Comparison of ENCODE assay signal across 8 cellular contexts in genomic region chr16:11104168-11105037, GRCh38.
DNase-seq lines count a peak whose midpoint lies in the region; ATAC-seq, FAIRE-seq and TF ChIP-seq lines count a peak whose summit lies in the region.

No MANE protein-coding gene starts in this region.

- H3K79me2 ChIP-seq in Loucy (ENCODE audit: insufficient read depth, low read length), result no peaks in the 10 kb centered on the region
- H3K79me2 ChIP-seq in hepatocyte, result no peaks in the 10 kb centered on the region

- no peaks in the 10 kb centered on the region for H3K9me3 Mint-ChIP-seq in activated naive CD4-positive, alpha-beta T cell treated with anti-CD3 and anti-CD28 coated beads for 36 hours
- no peaks in the 10 kb centered on the region for H3K9me3 Mint-ChIP-seq in naive thymus-derived CD8-positive, alpha-beta T cell

- intact Hi-C loops in activated naive CD4-positive, alpha-beta T cell treated with anti-CD3 and anti-CD28 coated beads for 36 hours (cut with micrococcal nuclease), result loop anchor here (1.0 kb wide), 5 partner anchors 9 to 121 kb away; no protein-coding TSS in a partner anchor

- H3K4me2 ChIP-seq in Loucy (ENCODE audit: low read depth, low read length, poor library complexity, severe bottlenecking) (peak overlapping the region; percentile 27), hepatocyte (peak overlapping the region; percentile 44)

- TF ChIP-seq EP300 in upper lobe of left lung (IDR thresholded peaks at IDR 0.05), result no peak

- no peaks in the 10 kb centered on the region for H3K36me3 Mint-ChIP-seq in activated naive CD4-positive, alpha-beta T cell treated with anti-CD3 and anti-CD28 coated beads for 36 hours (ENCODE audit: low read depth)
- peaks cover 0 to 11% (median 6%) of the 10 kb centered on the region in 3 donors for H3K36me3 Mint-ChIP-seq in naive thymus-derived CD8-positive, alpha-beta T cell

- H3F3A ChIP-seq in Loucy (ENCODE audit: low read depth), result peaks cover 2% of the 10 kb centered on the region; the same call in 1 of the 2 replicates

- H3K9me3 ChIP-seq in Loucy (ENCODE audit: insufficient read depth, low read depth, low read length), result no peaks in the 10 kb centered on the region
- no peaks in the 10 kb centered on the region for H3K9me3 ChIP-seq in hepatocyte (ENCODE audit: low read depth)
- H3K9me3 ChIP-seq in upper lobe of left lung, result no peaks in the 10 kb centered on the region

- peaks cover 57% of the 10 kb centered on the region for H3K4me1 ChIP-seq in Loucy (ENCODE audit: insufficient read depth, low read length, poor library complexity, severe bottlenecking)
- peaks cover 46% of the 10 kb centered on the region for H3K4me1 ChIP-seq in hepatocyte (ENCODE audit: insufficient read depth)
- H3K4me1 ChIP-seq in upper lobe of left lung, result peaks cover 39 to 72% (median 56%) of the 10 kb centered on the region in 4 donors

- H3K27me3 ChIP-seq in Loucy (ENCODE audit: insufficient read depth, low read length, poor library complexity, severe bottlenecking) (no peaks in the 10 kb centered on the region), hepatocyte (no peaks in the 10 kb centered on the region), upper lobe of left lung (no peaks in the 10 kb centered on the region)

- CTCF ChIA-PET in activated naive CD4-positive, alpha-beta T cell treated with anti-CD3 and anti-CD28 coated beads for 36 hours (lab: Charles Lee), result interaction anchor here (0.9 to 2.1 kb wide), 6 partner anchors 9 to 151 kb away, joined by 3 to 14 read pairs (median 8); partner anchors contain the start of gene SOCS1

- TF ChIP-seq POLR2A in upper lobe of left lung (IDR thresholded peaks at IDR 0.05) (no peak), GM12892 (IDR thresholded peaks at IDR 0.05; ENCODE audit: low read depth, low read length) (no peak)

- no peak overlapping the region for H3K4me3 Mint-ChIP-seq in activated naive CD4-positive, alpha-beta T cell treated with anti-CD3 and anti-CD28 coated beads for 36 hours
- no peak overlapping the region for H3K4me3 Mint-ChIP-seq in naive thymus-derived CD8-positive, alpha-beta T cell

- peaks cover 47% of the 10 kb centered on the region for H3K4me1 Mint-ChIP-seq in activated naive CD4-positive, alpha-beta T cell treated with anti-CD3 and anti-CD28 coated beads for 36 hours (ENCODE audit: low read depth)
- peaks cover 13 to 39% (median 27%) of the 10 kb centered on the region in 4 donors for H3K4me1 Mint-ChIP-seq in naive thymus-derived CD8-positive, alpha-beta T cell

- no peaks in the 10 kb centered on the region for H3K36me3 ChIP-seq in Loucy (ENCODE audit: insufficient read depth, low read length)
- H3K36me3 ChIP-seq in hepatocyte (replicated peaks; ENCODE audit: insufficient read depth, low read depth), result no peaks in the 10 kb centered on the region
- no peaks in the 10 kb centered on the region for H3K36me3 ChIP-seq in upper lobe of left lung

- H3K27ac Mint-ChIP-seq in activated naive CD4-positive, alpha-beta T cell treated with anti-CD3 and anti-CD28 coated beads for 36 hours, result peak overlapping the region; percentile 84
- H3K27ac Mint-ChIP-seq in naive thymus-derived CD8-positive, alpha-beta T cell, result peak overlapping the region in 4 of 10 donors; percentile 46 to 86 (median 66)

- 68% methylated on average over 4 of the region's 4 CpGs for WGBS in hepatocyte (ENCODE audit: low lambda C conversion rate, missing lambda C conversion rate)
- WGBS in upper lobe of left lung, 2 donors, result 42 to 60% methylated on average over 3 to 4 of the region's 4 CpGs

- H3K9ac ChIP-seq in Loucy (ENCODE audit: low read depth, low read length, poor library complexity, severe bottlenecking), result no peak overlapping the region

- DNase-seq in activated naive CD4-positive, alpha-beta T cell treated with anti-CD3 and anti-CD28 coated beads for 36 hours, result no peak
- DNase-seq in activated naive CD4-positive, alpha-beta T cell treated with Interleukin-2 at 50 U/mL for 16 hours, result no peak
- DNase-seq in hepatocyte (ENCODE audit: low spot score) (no peak), upper lobe of left lung (no peak), GM12892 (ENCODE audit: insufficient read length) (no peak)
- no peak for DNase-seq in naive thymus-derived CD8-positive, alpha-beta T cell
- DNase-seq in activated CD4-positive, CD25-positive, alpha-beta regulatory T cell treated with anti-CD3 and anti-CD28 coated beads, Interleukin-2, amount 50 U/mL, for 72 hours, result no peak

- H2AFZ ChIP-seq in Loucy (ENCODE audit: low read length), result no peak overlapping the region
- no peak overlapping the region for H2AFZ ChIP-seq in hepatocyte

- H3K9me2 ChIP-seq in Loucy (replicated peaks; ENCODE audit: low read depth, low read length) (no peaks in the 10 kb centered on the region), hepatocyte (replicated peaks; ENCODE audit: insufficient read depth) (no peaks in the 10 kb centered on the region)

- no peaks in the 10 kb centered on the region for H3K27me3 Mint-ChIP-seq in activated naive CD4-positive, alpha-beta T cell treated with anti-CD3 and anti-CD28 coated beads for 36 hours (ENCODE audit: low read depth)
- no peaks in the 10 kb centered on the region for H3K27me3 Mint-ChIP-seq in naive thymus-derived CD8-positive, alpha-beta T cell

- H4K20me1 ChIP-seq in Loucy (ENCODE audit: insufficient read depth, low read length, poor library complexity, severe bottlenecking) (no peaks in the 10 kb centered on the region), hepatocyte (ENCODE audit: insufficient read depth, poor library complexity, severe bottlenecking) (no peaks in the 10 kb centered on the region)

- POLR2A ChIA-PET in naive thymus-derived CD8-positive, alpha-beta T cell (lab: Charles Lee), result interaction anchor here (1.0 kb wide), 1 partner anchor 10 kb away, joined by 3 read pairs; no protein-coding TSS in a partner anchor

- no peak for TF ChIP-seq CTCF in Loucy (conservative IDR thresholded peaks at IDR 0.05; ENCODE audit: low read length)
- no peak for TF ChIP-seq CTCF in hepatocyte (IDR thresholded peaks at IDR 0.05; ENCODE audit: poor library complexity)
- TF ChIP-seq CTCF in upper lobe of left lung (IDR thresholded peaks at IDR 0.05), result no peak

- peak overlapping the region; percentile 67 for H3K27ac ChIP-seq in hepatocyte
- H3K27ac ChIP-seq in upper lobe of left lung, result peak overlapping the region; percentile 13 to 78 (median 58)

- ATAC-seq in upper lobe of left lung (ENCODE audit: low FRiP score in 2 of 2), result no peak
- no peak for ATAC-seq in naive thymus-derived CD8-positive, alpha-beta T cell

- FAIRE-seq in GM12892 (lab: Jason Lieb, UNC), result no peak

- H3K4me3 ChIP-seq in Loucy (ENCODE audit: low read length, poor library complexity, severe bottlenecking) (no peak overlapping the region), hepatocyte (no peak overlapping the region), upper lobe of left lung (no peak overlapping the region)
